In the genomic region with DNA sequence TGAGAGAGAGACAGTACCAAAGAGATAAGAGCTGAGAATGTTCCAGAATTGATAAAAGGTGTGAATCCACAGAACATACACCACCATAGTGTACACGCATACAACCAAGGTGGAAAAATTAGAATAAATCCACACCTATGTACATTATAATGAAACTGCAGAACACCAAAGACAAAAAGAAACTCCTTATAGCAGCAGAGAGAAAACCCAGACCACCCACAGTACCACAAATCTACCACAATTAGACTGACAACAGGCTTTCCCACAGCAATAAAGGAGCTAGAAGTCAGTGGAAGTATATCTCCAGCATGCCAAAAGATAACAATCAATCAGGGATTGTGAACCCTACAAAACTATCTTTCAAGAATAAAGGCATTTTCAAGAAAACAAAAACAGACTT, we compare ENCODE assay signal across 2 cellular contexts.
A peak's percentile ranks its signal among the peaks of the same experiment; 100 is the strongest.
TF ChIP-seq lines count a peak whose summit lies in the region.

No MANE protein-coding gene starts in this region.

TF ChIP-seq in HEK293, 187 proteins besides CTCF, POLR2A, EP300 and RAD21:
- TF ChIP-seq ZNF146 (tag by site-specific recombination; IDR thresholded peaks at IDR 0.05), result no peak
- TF ChIP-seq TRIM28 (IDR thresholded peaks at IDR 0.05; ENCODE audit: borderline replicate concordance, low read length), result 0 out of 2 replicates have a peak, but pooled peaks have one; percentile 58
- peak; percentile 12 for TF ChIP-seq SETDB1 (IDR thresholded peaks at IDR 0.05; ENCODE audit: insufficient read length, low read length)

TF ChIP-seq in K562, 482 proteins besides CTCF, POLR2A, EP300 and RAD21:
- TF ChIP-seq TRIM28 (IDR thresholded peaks at IDR 0.05) (peak; percentile 57; the same call in 1 of the 2 replicates), POLR2H (tag; IDR thresholded peaks at IDR 0.05; ENCODE audit: low read depth) (no peak), ZNF75A (CRISPR knock-in tag; IDR thresholded peaks at IDR 0.05) (no peak), RBM25 (IDR thresholded peaks at IDR 0.05; ENCODE audit: low read depth, low read length, severe bottlenecking) (peak; percentile 29), CREB3L1 (IDR thresholded peaks at IDR 0.05; ENCODE audit: borderline replicate concordance, low read depth) (no peak), ZNF165 (CRISPR knock-in tag; IDR thresholded peaks at IDR 0.05; ENCODE audit: borderline replicate concordance) (no peak)
- TF ChIP-seq, protein P1, sequence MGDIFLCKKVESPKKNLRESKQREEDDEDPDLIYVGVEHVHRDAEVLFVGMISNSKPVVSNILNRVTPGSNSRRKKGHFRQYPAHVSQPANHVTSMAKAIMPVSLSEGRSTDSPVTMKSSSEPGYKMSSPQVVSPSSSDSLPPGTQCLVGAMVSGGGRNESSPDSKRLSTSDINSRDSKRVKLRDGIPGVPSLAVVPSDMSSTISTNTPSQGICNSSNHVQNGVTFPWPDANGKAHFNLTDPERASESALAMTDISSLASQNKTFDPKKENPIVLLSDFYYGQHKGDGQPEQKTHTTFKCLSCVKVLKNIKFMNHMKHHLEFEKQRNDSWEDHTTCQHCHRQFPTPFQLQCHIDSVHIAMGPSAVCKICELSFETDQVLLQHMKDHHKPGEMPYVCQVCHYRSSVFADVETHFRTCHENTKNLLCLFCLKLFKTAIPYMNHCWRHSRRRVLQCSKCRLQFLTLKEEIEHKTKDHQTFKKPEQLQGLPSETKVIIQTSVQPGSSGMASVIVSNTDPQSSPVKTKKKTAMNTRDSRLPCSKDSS (IDR thresholded peaks at IDR 0.05; ENCODE audit: low read depth, partially characterized antibody), result peak; percentile 29
